18 cellular contexts compared by ENCODE assay signal in genomic region chr3:155747867-155748266, GRCh38.
"Had no signal": no experiment of that assay in that cellular context is flagged by ENCODE, and none has a peak within 500 bp of the region (broad histone marks: within the 10 kb centered on the region; RNA-seq: fewer than 3 reads in every experiment).

No MANE protein-coding gene starts in this region.

- H3K9me3 ChIP-seq: adrenal gland, heart left ventricle, psoas muscle, suprapubic skin, upper lobe of right lung had no signal

- H3K36me3 Mint-ChIP-seq: activated naive CD4-positive, alpha-beta T cell treated with anti-CD3 and anti-CD28 coated beads, Interleukin-2, amount 10 ng/mL, durations not matched to agents 7 days and 5 days; mesothelial cell of epicardium had no signal

- H3K4me3 Mint-ChIP-seq: activated naive CD4-positive, alpha-beta T cell treated with anti-CD3 and anti-CD28 coated beads, Interleukin-2, amount 10 ng/mL, durations not matched to agents 7 days and 5 days; mesothelial cell of epicardium had no signal

- H3K27ac Mint-ChIP-seq: activated naive CD4-positive, alpha-beta T cell treated with anti-CD3 and anti-CD28 coated beads, Interleukin-2, amount 10 ng/mL, durations not matched to agents 7 days and 5 days; mesothelial cell of epicardium had no signal

- H3K27ac ChIP-seq: adrenal gland, coronary artery, heart left ventricle, psoas muscle, suprapubic skin, upper lobe of right lung, VCaP had no signal

- DNase-seq: activated CD4-positive, alpha-beta T cell treated with anti-CD3 and anti-CD28 coated beads for 4 hours; activated naive CD4-positive, alpha-beta T cell treated with anti-CD3 and anti-CD28 coated beads, Interleukin-2, amount 10 ng/mL, durations not matched to agents 7 days and 5 days; adrenal gland; central memory CD4-positive, alpha-beta T cell; effector CD8-positive, alpha-beta T cell; heart left ventricle; islet precursor cell; left ventricle myocardium superior; nucleus accumbens; psoas muscle; stimulated activated CD4-positive, alpha-beta T cell treated with anti-CD3 and anti-CD28 coated beads, Interleukin-12 subunit alpha, Interleukin-12 subunit beta, amount 100 ng/mL, for 4 hours; stimulated activated naive CD8-positive, alpha-beta T cell treated with anti-CD3 and anti-CD28 coated beads, Interleukin-15, Interleukin-2, amounts not matched to agents 100 U/mL and 50 U/mL, for 24 hours; T-helper 1 cell; upper lobe of right lung had no signal

- H3K4me3 ChIP-seq: adrenal gland, coronary artery, heart left ventricle, psoas muscle, suprapubic skin, upper lobe of right lung had no signal

- H3K9me3 Mint-ChIP-seq: activated naive CD4-positive, alpha-beta T cell treated with anti-CD3 and anti-CD28 coated beads, Interleukin-2, amount 10 ng/mL, durations not matched to agents 7 days and 5 days; mesothelial cell of epicardium had no signal

- H3K36me3 ChIP-seq: adrenal gland, heart left ventricle, suprapubic skin, upper lobe of right lung had no signal

- ATAC-seq: heart left ventricle; left ventricle myocardium superior; psoas muscle; stimulated activated naive CD8-positive, alpha-beta T cell treated with anti-CD3 and anti-CD28 coated beads, Interleukin-15, Interleukin-2, amounts not matched to agents 100 U/mL and 50 U/mL, for 24 hours; upper lobe of right lung had no signal
